8 cellular contexts compared by ENCODE assay signal in the genomic region with DNA sequence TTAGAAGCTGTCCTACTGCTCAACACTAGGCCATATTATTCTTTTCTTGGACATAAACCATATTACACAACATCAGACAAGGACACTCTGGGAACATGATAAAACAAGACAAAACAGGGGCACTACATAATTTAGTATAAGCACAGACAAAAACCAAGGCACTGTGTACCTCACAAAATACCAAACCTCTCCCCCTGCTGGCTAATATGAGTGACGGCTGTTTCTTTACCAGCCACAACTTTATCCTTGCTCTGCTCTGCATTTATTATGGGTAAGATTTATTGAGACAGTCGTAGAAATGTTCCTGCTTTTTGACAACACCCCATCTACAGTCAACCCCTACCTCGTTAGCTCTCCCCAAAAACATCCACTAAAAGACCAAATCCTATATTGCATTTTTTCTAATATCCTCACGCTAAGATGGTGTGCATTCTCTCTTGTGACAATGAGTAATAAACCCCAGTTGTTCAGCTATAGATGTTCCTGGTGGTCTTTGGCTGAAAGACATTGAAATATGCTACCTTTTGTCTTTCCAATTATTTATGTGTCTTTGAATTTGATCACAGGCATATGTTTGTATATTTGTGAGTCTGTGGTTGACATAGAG.
DNase-seq lines count a peak whose midpoint lies in the region; ATAC-seq and TF ChIP-seq lines count a peak whose summit lies in the region.

No MANE protein-coding gene starts in this region.

- H3K4me3 ChIP-seq in GM12865 (ENCODE audit: low read depth, low read length) = no peak overlapping the region
- H3K4me3 ChIP-seq in cardiac fibroblast (replicated peaks in 1 of 2; ENCODE audit: low read depth in 2 of 2, low read length in 2 of 2) = no peak overlapping the region

- no peak overlapping the region for H3K4me3 Mint-ChIP-seq in nephron progenitor cell

- no peaks in the 10 kb centered on the region for H3K4me1 Mint-ChIP-seq in nephron progenitor cell

- H3K27me3 Mint-ChIP-seq in nephron progenitor cell (ENCODE audit: low read depth, poor library complexity) = no peaks in the 10 kb centered on the region

- TF ChIP-seq CTCF in GM12865 (IDR thresholded peaks at IDR 0.05; ENCODE audit: insufficient read depth, low read depth, low read length, missing control alignments) (peak; percentile 55), cardiac fibroblast (IDR thresholded peaks at IDR 0.05; ENCODE audit: low read depth, low read length) (peak; percentile 63), nephron progenitor cell (IDR thresholded peaks at IDR 0.05) (peak; percentile 40)

- DNase-seq in GM12865 (ENCODE audit: low read depth) (peak; percentile 26), NAMALWA (ENCODE audit: low spot score) (peak; percentile 46), cardiac fibroblast (ENCODE audit: low read depth in 2 of 2) (peak; percentile 37 to 56), nephron progenitor cell (no peak), NCI-H1417 treated with DMSO at 0.1 percent for 48 hours (lab: John Stamatoyannopoulos, UW) (no peak), NCI-H2196 (lab: John Stamatoyannopoulos, UW; ENCODE audit: unreplicated experiment) (no peak), hippocampal formation (lab: John Stamatoyannopoulos, UW) (no peak)

- peaks cover 38% of the 10 kb centered on the region for H3K36me3 Mint-ChIP-seq in nephron progenitor cell (ENCODE audit: low read depth)

- no peak for ATAC-seq in GM18870 (IDR thresholded peaks at IDR 0.05; ENCODE audit: unreplicated experiment)

- no peaks in the 10 kb centered on the region for H3K9me3 Mint-ChIP-seq in nephron progenitor cell

- no peak overlapping the region for H3K27ac Mint-ChIP-seq in nephron progenitor cell

Comparison
In these comparisons a context has a peak if more than half of its experiments do, and no peak if none do; other contexts are left out.
1. DNase-seq: peak in GM12865 (single experiment), NAMALWA (single experiment) and cardiac fibroblast (2 of 2); none in nephron progenitor cell (single experiment), NCI-H1417 treated with DMSO at 0.1 percent for 48 hours (single experiment), NCI-H2196 (single experiment) and hippocampal formation (0 of 2).
2. Peak in every context shown above with its lines, with median percentiles within 50 percentile points of each other: CTCF ChIP-seq.